Comparison of ENCODE assay signal across 2 cellular contexts in genomic region chr4:150384249-150384648, GRCh38.
TF ChIP-seq lines count a peak whose summit lies in the region.

No MANE protein-coding gene starts in this region.

TF ChIP-seq in GM23338, 12 proteins besides CTCF, POLR2A, EP300 and RAD21 (continued from another document):
- TF ChIP-seq, protein P1, sequence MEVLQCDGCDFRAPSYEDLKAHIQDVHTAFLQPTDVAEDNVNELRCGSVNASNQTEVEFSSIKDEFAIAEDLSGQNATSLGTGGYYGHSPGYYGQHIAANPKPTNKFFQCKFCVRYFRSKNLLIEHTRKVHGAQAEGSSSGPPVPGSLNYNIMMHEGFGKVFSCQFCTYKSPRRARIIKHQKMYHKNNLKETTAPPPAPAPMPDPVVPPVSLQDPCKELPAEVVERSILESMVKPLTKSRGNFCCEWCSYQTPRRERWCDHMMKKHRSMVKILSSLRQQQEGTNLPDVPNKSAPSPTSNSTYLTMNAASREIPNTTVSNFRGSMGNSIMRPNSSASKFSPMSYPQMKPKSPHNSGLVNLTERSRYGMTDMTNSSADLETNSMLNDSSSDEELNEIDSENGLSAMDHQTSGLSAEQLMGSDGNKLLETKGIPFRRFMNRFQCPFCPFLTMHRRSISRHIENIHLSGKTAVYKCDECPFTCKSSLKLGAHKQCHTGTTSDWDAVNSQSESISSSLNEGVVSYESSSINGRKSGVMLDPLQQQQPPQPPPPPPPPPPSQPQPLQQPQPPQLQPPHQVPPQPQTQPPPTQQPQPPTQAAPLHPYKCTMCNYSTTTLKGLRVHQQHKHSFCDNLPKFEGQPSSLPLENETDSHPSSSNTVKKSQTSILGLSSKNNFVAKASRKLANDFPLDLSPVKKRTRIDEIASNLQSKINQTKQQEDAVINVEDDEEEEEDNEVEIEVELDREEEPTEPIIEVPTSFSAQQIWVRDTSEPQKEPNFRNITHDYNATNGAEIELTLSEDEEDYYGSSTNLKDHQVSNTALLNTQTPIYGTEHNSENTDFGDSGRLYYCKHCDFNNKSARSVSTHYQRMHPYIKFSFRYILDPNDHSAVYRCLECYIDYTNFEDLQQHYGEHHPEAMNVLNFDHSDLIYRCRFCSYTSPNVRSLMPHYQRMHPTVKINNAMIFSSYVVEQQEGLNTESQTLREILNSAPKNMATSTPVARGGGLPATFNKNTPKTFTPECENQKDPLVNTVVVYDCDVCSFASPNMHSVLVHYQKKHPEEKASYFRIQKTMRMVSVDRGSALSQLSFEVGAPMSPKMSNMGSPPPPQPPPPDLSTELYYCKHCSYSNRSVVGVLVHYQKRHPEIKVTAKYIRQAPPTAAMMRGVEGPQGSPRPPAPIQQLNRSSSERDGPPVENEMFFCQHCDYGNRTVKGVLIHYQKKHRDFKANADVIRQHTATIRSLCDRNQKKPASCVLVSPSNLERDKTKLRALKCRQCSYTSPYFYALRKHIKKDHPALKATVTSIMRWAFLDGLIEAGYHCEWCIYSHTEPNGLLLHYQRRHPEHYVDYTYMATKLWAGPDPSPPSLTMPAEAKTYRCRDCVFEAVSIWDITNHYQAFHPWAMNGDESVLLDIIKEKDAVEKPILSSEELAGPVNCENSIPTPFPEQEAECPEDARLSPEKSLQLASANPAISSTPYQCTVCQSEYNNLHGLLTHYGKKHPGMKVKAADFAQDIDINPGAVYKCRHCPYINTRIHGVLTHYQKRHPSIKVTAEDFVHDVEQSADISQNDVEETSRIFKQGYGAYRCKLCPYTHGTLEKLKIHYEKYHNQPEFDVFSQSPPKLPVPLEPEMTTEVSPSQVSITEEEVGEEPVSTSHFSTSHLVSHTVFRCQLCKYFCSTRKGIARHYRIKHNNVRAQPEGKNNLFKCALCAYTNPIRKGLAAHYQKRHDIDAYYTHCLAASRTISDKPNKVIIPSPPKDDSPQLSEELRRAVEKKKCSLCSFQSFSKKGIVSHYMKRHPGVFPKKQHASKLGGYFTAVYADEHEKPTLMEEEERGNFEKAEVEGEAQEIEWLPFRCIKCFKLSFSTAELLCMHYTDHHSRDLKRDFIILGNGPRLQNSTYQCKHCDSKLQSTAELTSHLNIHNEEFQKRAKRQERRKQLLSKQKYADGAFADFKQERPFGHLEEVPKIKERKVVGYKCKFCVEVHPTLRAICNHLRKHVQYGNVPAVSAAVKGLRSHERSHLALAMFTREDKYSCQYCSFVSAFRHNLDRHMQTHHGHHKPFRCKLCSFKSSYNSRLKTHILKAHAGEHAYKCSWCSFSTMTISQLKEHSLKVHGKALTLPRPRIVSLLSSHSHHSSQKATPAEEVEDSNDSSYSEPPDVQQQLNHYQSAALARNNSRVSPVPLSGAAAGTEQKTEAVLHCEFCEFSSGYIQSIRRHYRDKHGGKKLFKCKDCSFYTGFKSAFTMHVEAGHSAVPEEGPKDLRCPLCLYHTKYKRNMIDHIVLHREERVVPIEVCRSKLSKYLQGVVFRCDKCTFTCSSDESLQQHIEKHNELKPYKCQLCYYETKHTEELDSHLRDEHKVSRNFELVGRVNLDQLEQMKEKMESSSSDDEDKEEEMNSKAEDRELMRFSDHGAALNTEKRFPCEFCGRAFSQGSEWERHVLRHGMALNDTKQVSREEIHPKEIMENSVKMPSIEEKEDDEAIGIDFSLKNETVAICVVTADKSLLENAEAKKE (CRISPR knock-in tag; IDR thresholded peaks at IDR 0.05) = no peak
- TF ChIP-seq ZNF114 (CRISPR knock-in tag; IDR thresholded peaks at IDR 0.05) (no peak), CREB1 (CRISPR knock-in tag; IDR thresholded peaks at IDR 0.05; ENCODE audit: low read depth) (no peak), STAT1 (IDR thresholded peaks at IDR 0.05; ENCODE audit: unreplicated experiment) (no peak), EZH2 (IDR thresholded peaks at IDR 0.05; ENCODE audit: low read depth, unreplicated experiment) (no peak), EZH2phosphoT487 (IDR thresholded peaks at IDR 0.05; ENCODE audit: unreplicated experiment) (no peak), REST (IDR thresholded peaks at IDR 0.05; ENCODE audit: unreplicated experiment) (no peak), NANOG (IDR thresholded peaks at IDR 0.05; ENCODE audit: borderline replicate concordance) (no peak)
- TF ChIP-seq, protein P2, sequence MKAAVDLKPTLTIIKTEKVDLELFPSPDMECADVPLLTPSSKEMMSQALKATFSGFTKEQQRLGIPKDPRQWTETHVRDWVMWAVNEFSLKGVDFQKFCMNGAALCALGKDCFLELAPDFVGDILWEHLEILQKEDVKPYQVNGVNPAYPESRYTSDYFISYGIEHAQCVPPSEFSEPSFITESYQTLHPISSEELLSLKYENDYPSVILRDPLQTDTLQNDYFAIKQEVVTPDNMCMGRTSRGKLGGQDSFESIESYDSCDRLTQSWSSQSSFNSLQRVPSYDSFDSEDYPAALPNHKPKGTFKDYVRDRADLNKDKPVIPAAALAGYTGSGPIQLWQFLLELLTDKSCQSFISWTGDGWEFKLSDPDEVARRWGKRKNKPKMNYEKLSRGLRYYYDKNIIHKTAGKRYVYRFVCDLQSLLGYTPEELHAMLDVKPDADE (IDR thresholded peaks at IDR 0.05) = no peak

TF ChIP-seq in WTC11, 78 proteins besides CTCF, POLR2A, EP300 and RAD21 (continued from another document):
- TF ChIP-seq, protein P3, sequence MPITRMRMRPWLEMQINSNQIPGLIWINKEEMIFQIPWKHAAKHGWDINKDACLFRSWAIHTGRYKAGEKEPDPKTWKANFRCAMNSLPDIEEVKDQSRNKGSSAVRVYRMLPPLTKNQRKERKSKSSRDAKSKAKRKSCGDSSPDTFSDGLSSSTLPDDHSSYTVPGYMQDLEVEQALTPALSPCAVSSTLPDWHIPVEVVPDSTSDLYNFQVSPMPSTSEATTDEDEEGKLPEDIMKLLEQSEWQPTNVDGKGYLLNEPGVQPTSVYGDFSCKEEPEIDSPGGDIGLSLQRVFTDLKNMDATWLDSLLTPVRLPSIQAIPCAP (CRISPR knock-in tag; IDR thresholded peaks at IDR 0.05) = no peak
- TF ChIP-seq NR1H2 (CRISPR knock-in tag; IDR thresholded peaks at IDR 0.05) (no peak), GABPB1 (CRISPR knock-in tag; IDR thresholded peaks at IDR 0.05) (no peak), CBFB (CRISPR knock-in tag; IDR thresholded peaks at IDR 0.05; ENCODE audit: low read depth) (no peak), TEAD4 (CRISPR knock-in tag; IDR thresholded peaks at IDR 0.05) (no peak), HMGA2 (CRISPR knock-in tag; IDR thresholded peaks at IDR 0.05) (no peak), NFYB (CRISPR knock-in tag; conservative IDR thresholded peaks at IDR 0.05; ENCODE audit: low read depth) (no peak), FOXK1 (CRISPR knock-in tag; IDR thresholded peaks at IDR 0.05) (no peak)
- TF ChIP-seq, protein P4, sequence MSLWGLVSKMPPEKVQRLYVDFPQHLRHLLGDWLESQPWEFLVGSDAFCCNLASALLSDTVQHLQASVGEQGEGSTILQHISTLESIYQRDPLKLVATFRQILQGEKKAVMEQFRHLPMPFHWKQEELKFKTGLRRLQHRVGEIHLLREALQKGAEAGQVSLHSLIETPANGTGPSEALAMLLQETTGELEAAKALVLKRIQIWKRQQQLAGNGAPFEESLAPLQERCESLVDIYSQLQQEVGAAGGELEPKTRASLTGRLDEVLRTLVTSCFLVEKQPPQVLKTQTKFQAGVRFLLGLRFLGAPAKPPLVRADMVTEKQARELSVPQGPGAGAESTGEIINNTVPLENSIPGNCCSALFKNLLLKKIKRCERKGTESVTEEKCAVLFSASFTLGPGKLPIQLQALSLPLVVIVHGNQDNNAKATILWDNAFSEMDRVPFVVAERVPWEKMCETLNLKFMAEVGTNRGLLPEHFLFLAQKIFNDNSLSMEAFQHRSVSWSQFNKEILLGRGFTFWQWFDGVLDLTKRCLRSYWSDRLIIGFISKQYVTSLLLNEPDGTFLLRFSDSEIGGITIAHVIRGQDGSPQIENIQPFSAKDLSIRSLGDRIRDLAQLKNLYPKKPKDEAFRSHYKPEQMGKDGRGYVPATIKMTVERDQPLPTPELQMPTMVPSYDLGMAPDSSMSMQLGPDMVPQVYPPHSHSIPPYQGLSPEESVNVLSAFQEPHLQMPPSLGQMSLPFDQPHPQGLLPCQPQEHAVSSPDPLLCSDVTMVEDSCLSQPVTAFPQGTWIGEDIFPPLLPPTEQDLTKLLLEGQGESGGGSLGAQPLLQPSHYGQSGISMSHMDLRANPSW (CRISPR knock-in tag; conservative IDR thresholded peaks at IDR 0.05; ENCODE audit: low read depth) = no peak
